Comparison of ENCODE assay signal across 16 cellular contexts in genomic region chr2:102788216-102788879, GRCh38.
"Had no signal": no experiment of that assay in that cellular context is flagged by ENCODE, and none has a peak within 500 bp of the region (broad histone marks: within the 10 kb centered on the region; RNA-seq: fewer than 3 reads in every experiment).

No MANE protein-coding gene starts in this region.

- ATAC-seq: activated CD8-positive, alpha-beta memory T cell treated with anti-CD3 and anti-CD28 coated beads, Interleukin-2, amount 10 ng/mL, durations not matched to agents 7 days and 5 days; stimulated activated naive CD8-positive, alpha-beta T cell treated with anti-CD3 and anti-CD28 coated beads, Interleukin-15, amount 100 ng/mL, for 72 hours had no signal

- H3K4me3 ChIP-seq: esophagus muscularis mucosa, ovary had no signal

- H3K27ac ChIP-seq: ovary had no signal

- H3K9me3 ChIP-seq: esophagus muscularis mucosa, ovary had no signal

- H3K27me3 ChIP-seq: esophagus muscularis mucosa, ovary had no signal

- DNase-seq: activated B cell treated with CpG ODN at 0.5 μM for 24 hours; activated CD4-positive, alpha-beta memory T cell treated with anti-CD3 and anti-CD28 coated beads, Interleukin-2, amount 10 ng/mL, durations not matched to agents 7 days and 5 days; activated CD4-positive, alpha-beta T cell treated with anti-CD3 and anti-CD28 coated beads for 48 hours; activated CD8-positive, alpha-beta memory T cell treated with anti-CD3 and anti-CD28 coated beads, Interleukin-2, amount 10 ng/mL, durations not matched to agents 7 days and 5 days; effector CD8-positive, alpha-beta T cell; hypothalamus; islet precursor cell; mammary epithelial cell; midbrain; naive B cell; stimulated activated naive CD8-positive, alpha-beta T cell treated with anti-CD3 and anti-CD28 coated beads, Interleukin-15, amount 100 ng/mL, for 72 hours had no signal

- FAIRE-seq: bronchial epithelial cell, endothelial cell of umbilical vein, TTC549 had no signal

- H3K36me3 ChIP-seq: esophagus muscularis mucosa, ovary had no signal
